In the genomic region with DNA sequence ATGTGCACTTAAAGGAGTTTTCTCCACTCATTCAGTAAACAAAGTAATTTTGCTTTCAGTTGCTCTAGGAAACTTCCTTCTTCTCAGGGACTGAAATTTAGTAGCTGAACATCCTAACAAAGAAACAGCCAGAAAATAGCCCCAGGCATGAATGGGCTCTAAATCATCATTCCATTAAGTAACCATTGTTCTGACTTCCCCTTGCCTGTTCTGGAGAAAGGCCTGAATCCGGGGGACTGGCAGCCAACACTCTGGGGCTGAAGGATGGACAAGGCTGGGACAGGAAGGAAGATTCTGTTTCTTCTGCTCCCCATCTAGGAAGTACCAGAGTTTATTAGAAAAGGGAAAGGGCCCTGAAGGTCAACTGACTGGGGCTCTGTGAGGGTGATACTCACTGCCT, we compare ENCODE assay signal across 19 cellular contexts.
DNase-seq lines count a peak whose midpoint lies in the region; ATAC-seq lines count a peak whose summit lies in the region.
"Had no signal": no experiment of that assay in that cellular context is flagged by ENCODE, and none has a peak within 500 bp of the region (broad histone marks: within the 10 kb centered on the region; RNA-seq: fewer than 3 reads in every experiment).

No MANE protein-coding gene starts in this region.

- no peak overlapping the region for H2BK120ac ChIP-seq in neuronal stem cell (ENCODE audit: low read depth, low read length)

- no peak overlapping the region for H2BK12ac ChIP-seq in neuronal stem cell (ENCODE audit: low read length)

- H3K4me1 Mint-ChIP-seq in activated CD4-positive, alpha-beta T cell treated with anti-CD3 and anti-CD28 coated beads for 36 hours: no peaks in the 10 kb centered on the region
- no peaks in the 10 kb centered on the region for H3K4me1 Mint-ChIP-seq in natural killer cell treated with Interleukin-12 subunit alpha and Interleukin-12 subunit beta and Interleukin-15 and Interleukin-18, amount 100 ng/mL, for 72 hours (ENCODE audit: low read depth in 2 of 2)

- intact Hi-C loops in activated CD4-positive, alpha-beta T cell treated with anti-CD3 and anti-CD28 coated beads for 36 hours (cut with DNase I, micrococcal nuclease): no loop called here

- no peak overlapping the region for H3K4ac ChIP-seq in neuronal stem cell (ENCODE audit: low read length)

- H3K9me3 ChIP-seq in neuronal stem cell (replicated peaks in 1 of 2; ENCODE audit: control insufficient read depth in 2 of 2, insufficient read depth in 1 of 2, low read depth in 1 of 2, low read length in 2 of 2): peaks cover 0 to 1% of the 10 kb centered on the region in 2 donors

- CTCF ChIA-PET in activated CD4-positive, alpha-beta T cell treated with anti-CD3 and anti-CD28 coated beads for 36 hours (lab: Charles Lee): no interaction called here

- no peaks in the 10 kb centered on the region for H3K36me3 ChIP-seq in neuronal stem cell (replicated peaks in 1 of 2; ENCODE audit: control insufficient read depth in 2 of 2, insufficient read depth in 2 of 2, low read length in 2 of 2)

- no peak overlapping the region for H2BK5ac ChIP-seq in neuronal stem cell (ENCODE audit: low read length)

- no peak overlapping the region for H3K27ac ChIP-seq in neuronal stem cell (replicated peaks; ENCODE audit: low read length)
- H3K27ac ChIP-seq: 22Rv1 had no signal

- H3K36me3 Mint-ChIP-seq in activated CD4-positive, alpha-beta T cell treated with anti-CD3 and anti-CD28 coated beads for 36 hours (ENCODE audit: low read depth): no peaks in the 10 kb centered on the region
- no peaks in the 10 kb centered on the region for H3K36me3 Mint-ChIP-seq in natural killer cell treated with Interleukin-12 subunit alpha and Interleukin-12 subunit beta and Interleukin-15 and Interleukin-18, amount 100 ng/mL, for 72 hours
- H3K36me3 Mint-ChIP-seq: CD8-positive, alpha-beta T cell had no signal

- peak overlapping the region; percentile 15 for H3K18ac ChIP-seq in neuronal stem cell (ENCODE audit: low read length)

- no peak overlapping the region for H3K4me3 Mint-ChIP-seq in activated CD4-positive, alpha-beta T cell treated with anti-CD3 and anti-CD28 coated beads for 36 hours
- H3K4me3 Mint-ChIP-seq in natural killer cell treated with Interleukin-12 subunit alpha and Interleukin-12 subunit beta and Interleukin-15 and Interleukin-18, amount 100 ng/mL, for 72 hours: no peak overlapping the region
- H3K4me3 Mint-ChIP-seq: CD8-positive, alpha-beta T cell had no signal

- H3K4me2 ChIP-seq in neuronal stem cell (ENCODE audit: insufficient read depth, low read length, poor library complexity, severe bottlenecking): no peak overlapping the region

- H3K79me1 ChIP-seq in neuronal stem cell (ENCODE audit: low read depth, low read length): no peaks in the 10 kb centered on the region

- no peak overlapping the region for H2AFZ ChIP-seq in neuronal stem cell (ENCODE audit: low read length)

- peak in 2 of 3 experiments; percentile 24 to 76 for DNase-seq in NCI-H1417 (lab: John Stamatoyannopoulos, UW)
- DNase-seq in NCI-H1417 treated with DMSO at 0.1 percent for 48 hours (lab: John Stamatoyannopoulos, UW): no peak
- peak; percentile 20 for DNase-seq in M059J (ENCODE audit: low read depth)
- peak; percentile 44 for DNase-seq in dermis blood vessel endothelial cell
- DNase-seq in neuronal stem cell (ENCODE audit: low spot score): no peak
- no peak for DNase-seq in activated CD4-positive, alpha-beta T cell treated with anti-CD3 and anti-CD28 coated beads for 36 hours
- no peak for DNase-seq in natural killer cell treated with Interleukin-12 subunit alpha and Interleukin-12 subunit beta and Interleukin-15 and Interleukin-18, amount 100 ng/mL, for 72 hours (ENCODE audit: low spot score)
- DNase-seq: C1 segment of cervical spinal cord; CD8-positive, alpha-beta T cell; GF-D8; Karpas-422; NCI-H187; NCI-H510A; NCI-H82; PC-3; RPMI8226 had no signal

- WGBS in neuronal stem cell (ENCODE audit: extremely low coverage in 2 of 2, insufficient read length in 2 of 2, insufficient replicate concordance in 1 of 2), 2 donors: no CpG with 5 or more reads among the region's 1 CpG

- no peaks in the 10 kb centered on the region for H3K27me3 ChIP-seq in neuronal stem cell (ENCODE audit: control insufficient read depth in 3 of 3, insufficient read depth in 3 of 3, low read depth in 1 of 3, low read length in 3 of 3)

- POLR2A ChIA-PET in activated CD4-positive, alpha-beta T cell treated with anti-CD3 and anti-CD28 coated beads for 36 hours (lab: Charles Lee): no interaction called here

- no peak overlapping the region for H3K23ac ChIP-seq in neuronal stem cell (ENCODE audit: low read depth, low read length, poor library complexity)

- ATAC-seq in activated CD4-positive, alpha-beta T cell treated with anti-CD3 and anti-CD28 coated beads for 36 hours: no peak
- no peak for ATAC-seq in natural killer cell treated with Interleukin-12 subunit alpha and Interleukin-12 subunit beta and Interleukin-15 and Interleukin-18, amount 100 ng/mL, for 72 hours
- no peak for ATAC-seq in GM18519 (IDR thresholded peaks at IDR 0.05; ENCODE audit: low FRiP score, unreplicated experiment)
- ATAC-seq: CD8-positive, alpha-beta T cell; PC-3; SK-N-SH treated with all-trans-retinoic acid at 6 μM for 48 hours had no signal

- no peak overlapping the region for H2AK5ac ChIP-seq in neuronal stem cell (ENCODE audit: low read depth, low read length)

- no peak overlapping the region for H3K14ac ChIP-seq in neuronal stem cell (ENCODE audit: low read length)

- no peak overlapping the region for H3K27ac Mint-ChIP-seq in activated CD4-positive, alpha-beta T cell treated with anti-CD3 and anti-CD28 coated beads for 36 hours
- H3K27ac Mint-ChIP-seq in natural killer cell treated with Interleukin-12 subunit alpha and Interleukin-12 subunit beta and Interleukin-15 and Interleukin-18, amount 100 ng/mL, for 72 hours: no peak overlapping the region
- H3K27ac Mint-ChIP-seq: CD8-positive, alpha-beta T cell had no signal

- no peak overlapping the region for H4K8ac ChIP-seq in neuronal stem cell (ENCODE audit: low read depth, low read length)

- H3K27me3 Mint-ChIP-seq in activated CD4-positive, alpha-beta T cell treated with anti-CD3 and anti-CD28 coated beads for 36 hours: no peaks in the 10 kb centered on the region
- peaks cover 0 to 3% of the 10 kb centered on the region in 2 donors for H3K27me3 Mint-ChIP-seq in natural killer cell treated with Interleukin-12 subunit alpha and Interleukin-12 subunit beta and Interleukin-15 and Interleukin-18, amount 100 ng/mL, for 72 hours

- no peak overlapping the region for H3K4me3 ChIP-seq in neuronal stem cell (ENCODE audit: low read length in 2 of 2)

- no peaks in the 10 kb centered on the region for H3K9me3 Mint-ChIP-seq in activated CD4-positive, alpha-beta T cell treated with anti-CD3 and anti-CD28 coated beads for 36 hours (ENCODE audit: low read depth)
- H3K9me3 Mint-ChIP-seq in natural killer cell treated with Interleukin-12 subunit alpha and Interleukin-12 subunit beta and Interleukin-15 and Interleukin-18, amount 100 ng/mL, for 72 hours: no peaks in the 10 kb centered on the region
- H3K9me3 Mint-ChIP-seq: CD8-positive, alpha-beta T cell had no signal

- no peak overlapping the region for H2BK15ac ChIP-seq in neuronal stem cell (ENCODE audit: low read length)

- H3K9ac ChIP-seq in neuronal stem cell (ENCODE audit: low read depth, low read length, poor library complexity): no peak overlapping the region

- H3K4me1 ChIP-seq in neuronal stem cell (ENCODE audit: control insufficient read depth in 2 of 2, insufficient read depth in 1 of 2, low read depth in 1 of 2, low read length in 2 of 2): peaks cover 0 to 10% of the 10 kb centered on the region in 2 donors

- no peak overlapping the region for H4K91ac ChIP-seq in neuronal stem cell (ENCODE audit: low read depth, low read length, poor library complexity)

Comparison
In these comparisons a context has a peak if more than half of its experiments do, and no peak if none do; other contexts are left out.
1. DNase-seq: peak in NCI-H1417 (2 of 3), M059J (single experiment) and dermis blood vessel endothelial cell (single experiment); none in NCI-H1417 treated with DMSO at 0.1 percent for 48 hours (single experiment), neuronal stem cell (single experiment), activated CD4-positive, alpha-beta T cell treated with anti-CD3 and anti-CD28 coated beads for 36 hours (single experiment) and natural killer cell treated with Interleukin-12 subunit alpha and Interleukin-12 subunit beta and Interleukin-15 and Interleukin-18, amount 100 ng/mL, for 72 hours (single experiment).